In genomic region chr9:88746744-88747398, GRCh38 we compare ENCODE assay signal across 10 cellular contexts.
A peak's percentile ranks its signal among the peaks of the same experiment; 100 is the strongest.
DNase-seq lines count a peak whose midpoint lies in the region; ATAC-seq and TF ChIP-seq lines count a peak whose summit lies in the region.
"Had no signal": no experiment of that assay in that cellular context is flagged by ENCODE, and none has a peak within 500 bp of the region (broad histone marks: within the 10 kb centered on the region; RNA-seq: fewer than 3 reads in every experiment).

No MANE protein-coding gene starts in this region.

- H3K9me2 ChIP-seq in OCI-LY1 (ENCODE audit: low read depth, low read length): no peaks in the 10 kb centered on the region

- CTCF ChIA-PET in AG04450 (lab: Charles Lee): interaction anchor here (1.2 kb wide), 1 partner anchor 16 kb away, joined by 3 read pairs; no protein-coding TSS in a partner anchor
- CTCF ChIA-PET in CD4-positive, alpha-beta T cell (lab: Charles Lee): no interaction called here

- peaks cover 9% of the 10 kb centered on the region for H3K27me3 Mint-ChIP-seq in CD4-positive, alpha-beta T cell
- peaks cover 10% of the 10 kb centered on the region for H3K27me3 Mint-ChIP-seq in activated T-cell treated with anti-CD3 and anti-CD28 coated beads, Interleukin-2, amount 50 U/mL, for 4 hours (ENCODE audit: low read depth)

- TF ChIP-seq EP300 in suprapubic skin (IDR thresholded peaks at IDR 0.05): no peak

- ATAC-seq in GM18520 (IDR thresholded peaks at IDR 0.05; ENCODE audit: unreplicated experiment): no peak
- ATAC-seq in CD4-positive, alpha-beta T cell (ENCODE audit: poor library complexity): no peak
- no peak for ATAC-seq in activated T-cell treated with anti-CD3 and anti-CD28 coated beads, Interleukin-2, amount 50 U/mL, for 4 hours
- ATAC-seq: activated T-helper 17 cell treated with anti-CD3 and anti-CD28 coated beads, Interleukin-2, amount 50 U/mL, for 72 hours had no signal

- H3K9me3 Mint-ChIP-seq in CD4-positive, alpha-beta T cell: no peaks in the 10 kb centered on the region
- H3K9me3 Mint-ChIP-seq in activated T-cell treated with anti-CD3 and anti-CD28 coated beads, Interleukin-2, amount 50 U/mL, for 4 hours: no peaks in the 10 kb centered on the region
- H3K9me3 Mint-ChIP-seq: activated T-helper 17 cell treated with anti-CD3 and anti-CD28 coated beads, Interleukin-2, amount 50 U/mL, for 72 hours had no signal

- no peaks in the 10 kb centered on the region for H4K20me1 ChIP-seq in OCI-LY1 (ENCODE audit: insufficient read depth, low read length)
- H4K20me1 ChIP-seq in osteoblast (ENCODE audit: insufficient read depth, low read length): no peaks in the 10 kb centered on the region

- POLR2A ChIA-PET in AG04450 (lab: Yijun Ruan, JAX): interaction anchor here (0.6 to 2.6 kb wide), 13 partner anchors 14 to 564 kb away, joined by 3 to 14 read pairs (median 3); partner anchors contain the start of genes CKS2 and S1PR3
- POLR2A ChIA-PET in CD4-positive, alpha-beta T cell (lab: Charles Lee): no interaction called here

- H3K36me3 ChIP-seq in OCI-LY1 (ENCODE audit: insufficient read depth, low read length) (no peaks in the 10 kb centered on the region; the same call in 1 of the 2 replicates), esophagus squamous epithelium (no peaks in the 10 kb centered on the region), osteoblast (ENCODE audit: insufficient read depth, low read length) (no peaks in the 10 kb centered on the region), suprapubic skin (no peaks in the 10 kb centered on the region)

- H3K9me3 ChIP-seq in AG04450 (ENCODE audit: control insufficient read depth, insufficient read depth, low read length) (peaks cover 9% of the 10 kb centered on the region), OCI-LY1 (ENCODE audit: low read length) (no peaks in the 10 kb centered on the region), esophagus squamous epithelium (no peaks in the 10 kb centered on the region), osteoblast (ENCODE audit: low read depth, low read length) (no peaks in the 10 kb centered on the region), suprapubic skin (no peaks in the 10 kb centered on the region)
- H3K9me3 ChIP-seq in CD4-positive, alpha-beta T cell (ENCODE audit: control insufficient read depth, low read length): no peaks in the 10 kb centered on the region

- no peaks in the 10 kb centered on the region for H3K36me3 Mint-ChIP-seq in CD4-positive, alpha-beta T cell (ENCODE audit: low read depth)
- no peaks in the 10 kb centered on the region for H3K36me3 Mint-ChIP-seq in activated T-cell treated with anti-CD3 and anti-CD28 coated beads, Interleukin-2, amount 50 U/mL, for 4 hours (ENCODE audit: insufficient read depth)

- H3K4me1 ChIP-seq in OCI-LY1 (ENCODE audit: insufficient read depth, low read length, severe bottlenecking): peaks cover 14% of the 10 kb centered on the region
- H3K4me1 ChIP-seq in esophagus squamous epithelium: peaks cover 0 to 50% (median 10%) of the 10 kb centered on the region in 3 donors
- H3K4me1 ChIP-seq in osteoblast (ENCODE audit: insufficient read depth, low read length): peaks cover 49% of the 10 kb centered on the region
- H3K4me1 ChIP-seq in suprapubic skin: peaks cover 27% of the 10 kb centered on the region

- H3K9ac ChIP-seq in OCI-LY1 (ENCODE audit: low read length): peak overlapping the region; percentile 18; the same call in 1 of the 2 replicates

- no peak overlapping the region for H3K4me3 Mint-ChIP-seq in CD4-positive, alpha-beta T cell
- no peak overlapping the region for H3K4me3 Mint-ChIP-seq in activated T-cell treated with anti-CD3 and anti-CD28 coated beads, Interleukin-2, amount 50 U/mL, for 4 hours
- H3K4me3 Mint-ChIP-seq: activated T-helper 17 cell treated with anti-CD3 and anti-CD28 coated beads, Interleukin-2, amount 50 U/mL, for 72 hours had no signal

- H2AFZ ChIP-seq in OCI-LY1 (ENCODE audit: low read length) (peak overlapping the region; percentile 74; the same call in 1 of the 2 replicates), osteoblast (ENCODE audit: low read length) (peak overlapping the region; percentile 56)

- H3K27ac ChIP-seq in AG04450 (ENCODE audit: low read depth, low read length) (peak overlapping the region; percentile 90), OCI-LY1 (ENCODE audit: low read depth, low read length, poor library complexity, severe bottlenecking) (no peak overlapping the region), esophagus squamous epithelium (peak overlapping the region in 3 of 4 donors; percentile 44 to 59 (median 51)), osteoblast (ENCODE audit: low read depth, low read length) (peak overlapping the region; percentile 77), suprapubic skin (no peak overlapping the region)
- no peak overlapping the region for H3K27ac ChIP-seq in CD4-positive, alpha-beta T cell (ENCODE audit: low read depth, low read length)

- H3K27me3 ChIP-seq in AG04450 (ENCODE audit: control insufficient read depth, insufficient read depth, low read length): no peaks in the 10 kb centered on the region
- no peaks in the 10 kb centered on the region for H3K27me3 ChIP-seq in OCI-LY1 (ENCODE audit: insufficient read depth, low read length)
- H3K27me3 ChIP-seq in esophagus squamous epithelium: no peaks in the 10 kb centered on the region
- no peaks in the 10 kb centered on the region for H3K27me3 ChIP-seq in osteoblast (ENCODE audit: insufficient read depth, low read length)
- H3K27me3 ChIP-seq in suprapubic skin: no peaks in the 10 kb centered on the region
- no peaks in the 10 kb centered on the region for H3K27me3 ChIP-seq in CD4-positive, alpha-beta T cell (ENCODE audit: control insufficient read depth, insufficient read depth, low read length)

- TF ChIP-seq POLR2A in esophagus squamous epithelium (IDR thresholded peaks at IDR 0.05): no peak
- TF ChIP-seq POLR2A in suprapubic skin (IDR thresholded peaks at IDR 0.05): no peak

- TF ChIP-seq CTCF in AG04450 (IDR thresholded peaks at IDR 0.05; ENCODE audit: low read depth, low read length): no peak
- no peak for TF ChIP-seq CTCF in OCI-LY1 (IDR thresholded peaks at IDR 0.05; ENCODE audit: low read length)
- no peak for TF ChIP-seq CTCF in esophagus squamous epithelium (IDR thresholded peaks at IDR 0.05)
- no peak for TF ChIP-seq CTCF in osteoblast (IDR thresholded peaks at IDR 0.05; ENCODE audit: extremely low read depth, low read depth, low read length)
- TF ChIP-seq CTCF in suprapubic skin (IDR thresholded peaks at IDR 0.05): no peak
- no peak for TF ChIP-seq CTCF in CD4-positive, alpha-beta T cell (IDR thresholded peaks at IDR 0.05)

- WGBS in esophagus squamous epithelium, 2 donors: 67 to 70% methylated on average over 9 of the region's 9 CpGs
- WGBS in suprapubic skin: 76% methylated on average over 9 of the region's 9 CpGs

- intact Hi-C loops in esophagus squamous epithelium (cut with DNase I): no loop called here
- intact Hi-C loops in CD4-positive, alpha-beta T cell (cut with DNase I, micrococcal nuclease): no loop called here

- H3K27ac Mint-ChIP-seq in CD4-positive, alpha-beta T cell: no peak overlapping the region
- H3K27ac Mint-ChIP-seq: activated T-helper 17 cell treated with anti-CD3 and anti-CD28 coated beads, Interleukin-2, amount 50 U/mL, for 72 hours had no signal

- no peak overlapping the region for H3K4me3 ChIP-seq in AG04450 (ENCODE audit: low read depth, low read length)
- H3K4me3 ChIP-seq in OCI-LY1 (ENCODE audit: low read depth, low read length, poor library complexity, severe bottlenecking): no peak overlapping the region
- H3K4me3 ChIP-seq in esophagus squamous epithelium: no peak overlapping the region
- peak overlapping the region; percentile 5 for H3K4me3 ChIP-seq in osteoblast (ENCODE audit: insufficient read depth, low read length)
- no peak overlapping the region for H3K4me3 ChIP-seq in suprapubic skin

- no peaks in the 10 kb centered on the region for H3F3A ChIP-seq in OCI-LY1 (ENCODE audit: insufficient read depth, low read length)

- H3K79me2 ChIP-seq in OCI-LY1 (ENCODE audit: insufficient read depth, low read length): no peaks in the 10 kb centered on the region
- no peaks in the 10 kb centered on the region for H3K79me2 ChIP-seq in osteoblast (ENCODE audit: insufficient read depth, low read length)

- no peak for DNase-seq in AG04450 (ENCODE audit: low read depth, low spot score)
- no peak for DNase-seq in esophagus squamous epithelium (lab: John Stamatoyannopoulos, UW)
- no peak for DNase-seq in osteoblast (ENCODE audit: insufficient read length, low spot score, missing footprints)
- no peak for DNase-seq in suprapubic skin (ENCODE audit: low spot score in 2 of 2)
- no peak for DNase-seq in CD4-positive, alpha-beta T cell
- DNase-seq in activated T-cell treated with anti-CD3 and anti-CD28 coated beads, Interleukin-2, amount 50 U/mL, for 4 hours: no peak
- DNase-seq: KBM-7 had no signal

- no peak overlapping the region for H3K4me2 ChIP-seq in OCI-LY1 (ENCODE audit: low read length)
- peak overlapping the region; percentile 62 for H3K4me2 ChIP-seq in osteoblast (ENCODE audit: insufficient read depth, low read length)

- H3K4me1 Mint-ChIP-seq in CD4-positive, alpha-beta T cell (ENCODE audit: low read depth): no peaks in the 10 kb centered on the region
- no peaks in the 10 kb centered on the region for H3K4me1 Mint-ChIP-seq in activated T-cell treated with anti-CD3 and anti-CD28 coated beads, Interleukin-2, amount 50 U/mL, for 4 hours (ENCODE audit: low read depth)
- H3K4me1 Mint-ChIP-seq: activated T-helper 17 cell treated with anti-CD3 and anti-CD28 coated beads, Interleukin-2, amount 50 U/mL, for 72 hours had no signal

Comparison
In these comparisons a context has a peak if more than half of its experiments do, and no peak if none do; other contexts are left out.
1. H3K27ac ChIP-seq: peak in AG04450 (single experiment), esophagus squamous epithelium (3 of 4) and osteoblast (single experiment); none in OCI-LY1 (single experiment), suprapubic skin (single experiment) and CD4-positive, alpha-beta T cell (single experiment).